In the genomic region with DNA sequence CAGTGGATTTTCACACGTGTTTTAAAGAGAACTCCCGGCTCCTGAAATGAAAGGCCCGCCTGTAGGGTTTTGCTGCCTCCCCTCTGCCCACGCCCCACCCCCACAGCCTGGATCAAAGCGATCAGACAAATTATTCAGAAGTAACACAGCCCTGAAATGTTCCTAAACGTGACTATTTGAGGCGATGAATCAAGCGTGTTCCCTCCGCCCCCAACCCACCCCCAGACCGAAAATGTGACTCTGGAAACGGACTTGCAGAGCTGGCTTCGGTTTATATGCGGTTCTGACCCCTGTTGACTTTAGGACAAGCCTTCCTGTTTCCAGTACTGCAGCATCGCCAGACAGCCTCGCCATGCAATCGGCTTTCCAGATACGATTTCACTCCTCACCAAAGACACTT, we compare ENCODE assay signal across 12 cellular contexts. TPM values are rescaled to one million over a fixed set of nuclear protein-coding genes. Genes with fewer than 3 reads are reported as not detected.
DNase-seq lines count a peak whose midpoint lies in the region; ATAC-seq and TF ChIP-seq lines count a peak whose summit lies in the region.
"Had no signal": no experiment of that assay in that cellular context is flagged by ENCODE, and none has a peak within 500 bp of the region (broad histone marks: within the 10 kb centered on the region; RNA-seq: fewer than 3 reads in every experiment).

No MANE protein-coding gene starts in this region.

- H3K27me3 ChIP-seq in ectodermal cell (ENCODE audit: control insufficient read depth, insufficient read depth, low read length, poor library complexity, severe bottlenecking) (peaks cover 37% of the 10 kb centered on the region), muscle layer of colon (ENCODE audit: control insufficient read depth in 1 of 2, insufficient read depth in 2 of 2, low read length in 2 of 2) (no peaks in the 10 kb centered on the region), suprapubic skin (peaks cover 19% of the 10 kb centered on the region), MM.1S (replicated peaks; ENCODE audit: insufficient read depth, low read length) (no peaks in the 10 kb centered on the region)

- DNase-seq in DMS53 (lab: John Stamatoyannopoulos, UW) (peak; percentile 43), DMS53 treated with DMSO at 0.1 percent for 48 hours (lab: John Stamatoyannopoulos, UW; ENCODE audit: unreplicated experiment) (no peak), suprapubic skin (ENCODE audit: low spot score in 2 of 2) (no peak), MM.1S (no peak)
- DNase-seq: activated B cell treated with CpG ODN at 0.5 μM for 24 hours, foreskin keratinocyte, NCI-H2029 had no signal

- ATAC-seq in HG02571 (IDR thresholded peaks at IDR 0.05; ENCODE audit: unreplicated experiment) (no peak), GM21528 (IDR thresholded peaks at IDR 0.05; ENCODE audit: low FRiP score, unreplicated experiment) (no peak)

- H3K27ac ChIP-seq in ectodermal cell (ENCODE audit: insufficient read depth, low read depth, low read length, poor library complexity, severe bottlenecking) (no peak overlapping the region), muscle layer of colon (ENCODE audit: low read depth, low read length) (peak overlapping the region; percentile 67), suprapubic skin (no peak overlapping the region), MM.1S (ENCODE audit: low read length) (no peak overlapping the region)
- H3K27ac ChIP-seq: 22Rv1, foreskin keratinocyte had no signal

- no peaks in the 10 kb centered on the region for H3F3A ChIP-seq in MM.1S (ENCODE audit: insufficient read depth, low read length)

- H3K4me3 ChIP-seq in ectodermal cell (ENCODE audit: insufficient read depth, low read depth, low read length) (peak overlapping the region; percentile 29), muscle layer of colon (ENCODE audit: low read depth in 1 of 2, low read length in 2 of 2) (peak overlapping the region; percentile 60 to 71), suprapubic skin (peak overlapping the region; percentile 67), MM.1S (ENCODE audit: low read length) (no peak overlapping the region)

- TF ChIP-seq POLR2A in suprapubic skin (IDR thresholded peaks at IDR 0.05), result no peak

- TF ChIP-seq CTCF in suprapubic skin (IDR thresholded peaks at IDR 0.05) (no peak), MM.1S (IDR thresholded peaks at IDR 0.05; ENCODE audit: low read length) (no peak)

- H3K9ac ChIP-seq in muscle layer of colon (ENCODE audit: low read length), result peak overlapping the region; percentile 16
- no peak overlapping the region for H3K9ac ChIP-seq in MM.1S (ENCODE audit: low read length)

- H4K20me1 ChIP-seq in MM.1S (ENCODE audit: insufficient read depth, low read length), result no peaks in the 10 kb centered on the region

- H3K9me2 ChIP-seq in MM.1S (replicated peaks; ENCODE audit: insufficient read depth, low read length), result no peaks in the 10 kb centered on the region

- 18% methylated on average over 17 of the region's 17 CpGs for WGBS in ectodermal cell, 2 experiments
- WGBS in suprapubic skin, result 36% methylated on average over 17 of the region's 17 CpGs

- no peak overlapping the region for H3K4me2 ChIP-seq in MM.1S (ENCODE audit: low read depth, low read length)

- no peak for TF ChIP-seq EP300 in suprapubic skin (IDR thresholded peaks at IDR 0.05)

- H3K4me1 ChIP-seq in ectodermal cell (ENCODE audit: control insufficient read depth, insufficient read depth, low read length), result peaks cover 6% of the 10 kb centered on the region
- peaks cover 5% of the 10 kb centered on the region for H3K4me1 ChIP-seq in muscle layer of colon (ENCODE audit: insufficient read depth, low read length)
- H3K4me1 ChIP-seq in suprapubic skin, result peaks cover 15% of the 10 kb centered on the region
- no peaks in the 10 kb centered on the region for H3K4me1 ChIP-seq in MM.1S (ENCODE audit: low read length)
- H3K4me1 ChIP-seq: foreskin keratinocyte had no signal

- no peak overlapping the region for H2AFZ ChIP-seq in MM.1S (ENCODE audit: low read length)

- H3K36me3 ChIP-seq in ectodermal cell (ENCODE audit: control insufficient read depth, insufficient read depth, low read length) (no peaks in the 10 kb centered on the region), muscle layer of colon (ENCODE audit: insufficient read depth, low read length) (no peaks in the 10 kb centered on the region), suprapubic skin (no peaks in the 10 kb centered on the region), MM.1S (replicated peaks; ENCODE audit: insufficient read depth, low read length) (no peaks in the 10 kb centered on the region)

- H3K79me2 ChIP-seq in MM.1S (ENCODE audit: low read length), result no peaks in the 10 kb centered on the region

- H3K9me3 ChIP-seq in ectodermal cell (ENCODE audit: control insufficient read depth, low read length), result no peaks in the 10 kb centered on the region
- H3K9me3 ChIP-seq in muscle layer of colon (ENCODE audit: low read length), result no peaks in the 10 kb centered on the region
- H3K9me3 ChIP-seq in suprapubic skin, result no peaks in the 10 kb centered on the region
- no peaks in the 10 kb centered on the region for H3K9me3 ChIP-seq in MM.1S (replicated peaks; ENCODE audit: insufficient read depth, low read length)

RNA-seq across cellular contexts. Expression of gene SMIM21, which starts 28.8 kb away (rescaled TPM):
- not detected for polyA plus RNA-seq in ectodermal cell (2013, experiment 1 of 4)
- not detected for polyA plus RNA-seq in ectodermal cell (2013, experiment 2 of 4)
- polyA plus RNA-seq in ectodermal cell (2013, experiment 3 of 4), result not detected
- polyA plus RNA-seq in ectodermal cell (2013, experiment 4 of 4), result not detected
- not detected for total RNA-seq in suprapubic skin
- total RNA-seq: activated B cell treated with CpG ODN at 0.5 μM for 24 hours, foreskin keratinocyte had no signal
- polyA plus RNA-seq: foreskin keratinocyte had no signal
